ENCODE assay signal across 1 cellular context in genomic region chr11:91164452-91164822, GRCh38.
TF ChIP-seq lines count a peak whose summit lies in the region.

No MANE protein-coding gene starts in this region.

TF ChIP-seq in IMR-90, 13 proteins besides CTCF, POLR2A, EP300 and RAD21 (continued from another document):
- no peak for TF ChIP-seq NFE2L2 (IDR thresholded peaks at IDR 0.05; ENCODE audit: low read depth, low read length)
